ENCODE assay signal across 10 cellular contexts in genomic region chr2:167509585-167509984, GRCh38.
DNase-seq lines count a peak whose midpoint lies in the region; ATAC-seq and TF ChIP-seq lines count a peak whose summit lies in the region.
"Had no signal": no experiment of that assay in that cellular context is flagged by ENCODE, and none has a peak within 500 bp of the region (broad histone marks: within the 10 kb centered on the region; RNA-seq: fewer than 3 reads in every experiment).

No MANE protein-coding gene starts in this region.

- CTCF ChIA-PET in PC-3 (lab: Charles Lee): no interaction called here

- no peaks in the 10 kb centered on the region for H4K20me1 ChIP-seq in PC-3 (ENCODE audit: low read length)

- H3K4me2 ChIP-seq in PC-3 (ENCODE audit: low read length): peak overlapping the region; percentile 41

- H3K36me3 ChIP-seq in PC-3 (ENCODE audit: low read depth, low read length): no peaks in the 10 kb centered on the region
- H3K36me3 ChIP-seq: ovary had no signal

- POLR2A ChIA-PET in PC-3 (lab: Charles Lee; ENCODE audit: unreplicated experiment): no interaction called here

- peaks cover 0 to 3% of the 10 kb centered on the region in 2 donors for H3K9me3 Mint-ChIP-seq in activated naive CD4-positive, alpha-beta T cell treated with anti-CD3 and anti-CD28 coated beads, Interleukin-2, amount 50 U/mL, for 72 hours
- H3K9me3 Mint-ChIP-seq: stimulated activated memory B cell treated with anti-CD40 and anti-IgM and Interleukin-4, amounts not matched to agents 10 μg/mL and 1 μg/mL and 100 μg/mL, for 72 hours had no signal

- DNase-seq in HCEC 1CT: peak; percentile 87
- peak; percentile 89 for DNase-seq in PC-3
- DNase-seq in fibroblast of peridontal ligament (ENCODE audit: extremely low read depth): peak; percentile 69
- DNase-seq in retina: peak; percentile 20
- DNase-seq in stimulated activated CD4-positive, alpha-beta T cell treated with anti-CD3 and anti-CD28 coated beads, Interleukin-12 subunit alpha, Interleukin-12 subunit beta, amount 100 ng/mL, for 4 hours: no peak
- DNase-seq in activated naive CD4-positive, alpha-beta T cell treated with Interleukin-2 at 50 U/mL for 16 hours: no peak
- DNase-seq in activated naive CD4-positive, alpha-beta T cell treated with anti-CD3 and anti-CD28 coated beads, Interleukin-2, amount 50 U/mL, for 72 hours (ENCODE audit: low spot score in 2 of 2): no peak
- DNase-seq: ovary had no signal

- H3K27ac ChIP-seq in PC-3 (ENCODE audit: low read length): peak overlapping the region; percentile 69
- H3K27ac ChIP-seq: ovary had no signal

- H3K36me3 Mint-ChIP-seq in activated naive CD4-positive, alpha-beta T cell treated with anti-CD3 and anti-CD28 coated beads, Interleukin-2, amount 50 U/mL, for 72 hours: no peaks in the 10 kb centered on the region
- H3K36me3 Mint-ChIP-seq: stimulated activated memory B cell treated with anti-CD40 and anti-IgM and Interleukin-4, amounts not matched to agents 10 μg/mL and 1 μg/mL and 100 μg/mL, for 72 hours had no signal

- intact Hi-C loops in PC-3 (cut with micrococcal nuclease): loop anchor here (2.0 kb wide), 1 partner anchor 215 kb away; no protein-coding TSS in a partner anchor

- H3K79me2 ChIP-seq in PC-3 (ENCODE audit: low read length): no peaks in the 10 kb centered on the region

- H3K27me3 ChIP-seq in PC-3 (ENCODE audit: low read length): no peaks in the 10 kb centered on the region
- H3K27me3 ChIP-seq: ovary had no signal

- H3K4me3 ChIP-seq in PC-3 (ENCODE audit: low read length): peak overlapping the region; percentile 12; the same call in 1 of the 2 replicates
- H3K4me3 ChIP-seq: ovary had no signal

- peak; percentile 83 for ATAC-seq in PC-3
- ATAC-seq in HG03135 (IDR thresholded peaks at IDR 0.05; ENCODE audit: unreplicated experiment): no peak
- no peak for ATAC-seq in activated naive CD4-positive, alpha-beta T cell treated with anti-CD3 and anti-CD28 coated beads, Interleukin-2, amount 50 U/mL, for 72 hours
- ATAC-seq: stimulated activated memory B cell treated with anti-CD40 and anti-IgM and Interleukin-4, amounts not matched to agents 10 μg/mL and 1 μg/mL and 100 μg/mL, for 72 hours had no signal

- H3K9me3 ChIP-seq in PC-3 (ENCODE audit: low read length): no peaks in the 10 kb centered on the region
- H3K9me3 ChIP-seq: ovary had no signal

- H3K4me1 ChIP-seq in PC-3 (ENCODE audit: insufficient read depth, low read length): peaks cover 29% of the 10 kb centered on the region

- H3K9ac ChIP-seq in PC-3 (ENCODE audit: low read length): no peak overlapping the region; the same call in 1 of the 2 replicates

- H3K27ac Mint-ChIP-seq in activated naive CD4-positive, alpha-beta T cell treated with anti-CD3 and anti-CD28 coated beads, Interleukin-2, amount 50 U/mL, for 72 hours: no peak overlapping the region
- H3K27ac Mint-ChIP-seq: stimulated activated memory B cell treated with anti-CD40 and anti-IgM and Interleukin-4, amounts not matched to agents 10 μg/mL and 1 μg/mL and 100 μg/mL, for 72 hours had no signal

- H2AFZ ChIP-seq in PC-3 (ENCODE audit: low read length): no peak overlapping the region

- no peaks in the 10 kb centered on the region for H3K9me2 ChIP-seq in PC-3 (replicated peaks; ENCODE audit: low read length)

- BruUV-seq in PC-3 (replicated peaks; lab: Mats Ljungman, UMichigan): no TSS peak

- peaks cover 7% of the 10 kb centered on the region for H3F3A ChIP-seq in PC-3 (ENCODE audit: low read length, unreplicated experiment)

- TF ChIP-seq CTCF in PC-3 (conservative IDR thresholded peaks at IDR 0.05; ENCODE audit: low read depth, low read length): no peak

Comparison
In these comparisons a context has a peak if more than half of its experiments do, and no peak if none do; other contexts are left out.
1. DNase-seq: peak in HCEC 1CT (single experiment), PC-3 (single experiment), fibroblast of peridontal ligament (single experiment) and retina (single experiment); none in stimulated activated CD4-positive, alpha-beta T cell treated with anti-CD3 and anti-CD28 coated beads, Interleukin-12 subunit alpha, Interleukin-12 subunit beta, amount 100 ng/mL, for 4 hours (single experiment), activated naive CD4-positive, alpha-beta T cell treated with Interleukin-2 at 50 U/mL for 16 hours (single experiment) and activated naive CD4-positive, alpha-beta T cell treated with anti-CD3 and anti-CD28 coated beads, Interleukin-2, amount 50 U/mL, for 72 hours (0 of 2).